8 cellular contexts compared by ENCODE assay signal in the genomic region with DNA sequence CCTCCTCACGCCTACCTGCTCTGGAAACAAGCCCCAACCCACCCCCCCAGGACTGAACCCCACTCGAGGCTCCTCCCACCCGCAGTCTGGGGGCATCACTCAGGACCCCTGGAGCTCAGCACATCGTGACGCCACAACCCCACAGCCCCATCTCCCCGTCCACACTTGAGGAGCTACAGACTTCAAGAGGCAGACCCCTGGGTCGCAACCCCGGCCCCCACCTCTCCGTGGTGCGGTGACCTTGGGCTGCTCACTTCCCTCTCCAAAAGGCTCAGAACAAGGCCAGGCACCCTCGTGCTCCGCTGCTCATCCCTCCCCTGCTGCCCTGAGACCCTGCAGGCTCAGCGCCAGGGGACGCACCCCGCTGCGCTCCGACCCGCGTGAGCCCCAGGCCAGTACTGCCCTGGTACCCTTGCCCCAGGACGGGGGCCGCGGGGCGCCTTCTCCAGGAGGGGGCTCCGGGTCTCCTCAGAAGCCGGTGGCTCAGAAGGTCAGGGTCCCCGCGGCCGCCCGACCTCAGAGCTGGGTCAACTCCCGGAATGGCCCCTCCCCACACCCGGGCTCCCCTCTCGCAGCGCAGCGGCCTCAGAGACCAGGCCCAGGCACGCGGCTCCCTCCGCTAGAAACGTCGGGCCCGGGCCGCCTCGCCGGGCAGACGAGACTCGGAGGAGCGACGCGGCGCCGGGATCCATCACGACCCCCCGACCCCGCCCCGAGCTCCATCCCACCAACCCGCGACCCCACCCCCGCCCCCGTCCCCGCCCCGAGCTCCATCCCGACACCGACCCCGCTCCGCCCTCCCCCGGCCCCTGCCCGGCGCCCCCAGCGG. TPM values are rescaled to one million over a fixed set of nuclear protein-coding genes. Genes with fewer than 3 reads are reported as not detected.
DNase-seq lines count a peak whose midpoint lies in the region; ATAC-seq and TF ChIP-seq lines count a peak whose summit lies in the region.

No MANE protein-coding gene starts in this region.

- ATAC-seq in GM21528 (IDR thresholded peaks at IDR 0.05; ENCODE audit: low FRiP score, unreplicated experiment) (peak; percentile 37), IMR-90 (ENCODE audit: low read depth) (peak; percentile 64)
- peak; percentile 49 for ATAC-seq in activated CD8-positive, alpha-beta T cell treated with anti-CD3 and anti-CD28 coated beads, Interleukin-2, amount 10 ng/mL, durations not matched to agents 7 days and 5 days

- no peaks in the 10 kb centered on the region for H3K9me3 ChIP-seq in IMR-90 (ENCODE audit: control insufficient read depth, insufficient read depth, low read length)
- no peaks in the 10 kb centered on the region for H3K9me3 ChIP-seq in cardiac muscle cell (ENCODE audit: low read depth)
- H3K9me3 ChIP-seq in prostate gland = no peaks in the 10 kb centered on the region

- peak overlapping the region; percentile 88 for H2BK5ac ChIP-seq in IMR-90 (ENCODE audit: low read depth, low read length, poor library complexity, severe bottlenecking)

- H3K27ac ChIP-seq in IMR-90 (ENCODE audit: insufficient read depth, low read length) = peak overlapping the region; percentile 96
- H3K27ac ChIP-seq in cardiac muscle cell = peak overlapping the region; percentile 99
- H3K27ac ChIP-seq in prostate gland = peak overlapping the region; percentile 76 to 80

- H3K4me2 ChIP-seq in IMR-90 (ENCODE audit: low read depth, low read length) = peak overlapping the region; percentile 93

- peak overlapping the region; percentile 91 for H3K4ac ChIP-seq in IMR-90 (ENCODE audit: low read depth, low read length)

- H3K36me3 ChIP-seq in IMR-90 (ENCODE audit: control insufficient read depth, insufficient read depth, low read length) (peaks cover 32% of the 10 kb centered on the region), cardiac muscle cell (peaks cover 5% of the 10 kb centered on the region), prostate gland (no peaks in the 10 kb centered on the region)

- no peak overlapping the region for H2BK120ac ChIP-seq in IMR-90 (ENCODE audit: low read depth, low read length)

- H3K4me1 ChIP-seq in IMR-90 (ENCODE audit: control insufficient read depth, insufficient read depth, low read length) (peaks cover 13% of the 10 kb centered on the region), cardiac muscle cell (ENCODE audit: low read depth) (peaks cover 8% of the 10 kb centered on the region), prostate gland (replicated peaks) (peaks cover 10% of the 10 kb centered on the region)

- H2AFZ ChIP-seq in IMR-90 (replicated peaks; ENCODE audit: low read length, poor library complexity) = peak overlapping the region; percentile 90

- intact Hi-C loops in IMR-90 (cut with micrococcal nuclease) = no loop called here
- intact Hi-C loops in prostate gland (cut with DNase I) = no loop called here

- peak; percentile 78 for DNase-seq in DMS53 (lab: John Stamatoyannopoulos, UW)
- DNase-seq in DMS53 treated with DMSO at 0.1 percent for 48 hours (lab: John Stamatoyannopoulos, UW; ENCODE audit: unreplicated experiment) = no peak
- DNase-seq in IMR-90 = no peak
- no peak for DNase-seq in activated CD8-positive, alpha-beta T cell treated with anti-CD3 and anti-CD28 coated beads, Interleukin-2, amount 10 ng/mL, durations not matched to agents 7 days and 5 days
- DNase-seq in cardiac muscle cell (ENCODE audit: low read depth in 1 of 2, low spot score in 1 of 2) = peak; percentile 39 to 90
- DNase-seq in prostate gland (ENCODE audit: low spot score) = no peak
- no peak for DNase-seq in NCI-H524 (lab: John Stamatoyannopoulos, UW)

- peaks cover 33% of the 10 kb centered on the region for H3K4me1 Mint-ChIP-seq in activated CD8-positive, alpha-beta T cell treated with anti-CD3 and anti-CD28 coated beads, Interleukin-2, amount 10 ng/mL, durations not matched to agents 7 days and 5 days (ENCODE audit: low read depth)

- peak overlapping the region; percentile 93 for H3K23ac ChIP-seq in IMR-90 (ENCODE audit: low read depth, low read length)

- no peak for TF ChIP-seq CTCF in IMR-90 (conservative IDR thresholded peaks at IDR 0.05; ENCODE audit: low read depth, low read length)
- TF ChIP-seq CTCF in cardiac muscle cell (IDR thresholded peaks at IDR 0.05; ENCODE audit: low read depth, low read length) = no peak
- TF ChIP-seq CTCF in prostate gland (IDR thresholded peaks at IDR 0.05) = peak in 1 of 4 experiments; percentile 7

- no peak overlapping the region; the same call in 1 of the 2 replicates for H3K18ac ChIP-seq in IMR-90 (ENCODE audit: low read depth, low read length)

- H3K9me1 ChIP-seq in IMR-90 (ENCODE audit: insufficient read depth, low read length) = peaks cover 11% of the 10 kb centered on the region; the same call in 1 of the 2 replicates

- CTCF ChIA-PET in IMR-90 (lab: Yijun Ruan, JAX) = no interaction called here
- CTCF ChIA-PET in activated CD8-positive, alpha-beta T cell treated with anti-CD3 and anti-CD28 coated beads, Interleukin-2, amount 10 ng/mL, durations not matched to agents 7 days and 5 days (lab: Charles Lee) = interaction anchor here (0.7 kb wide), 1 partner anchor 11 kb away, joined by 3 read pairs; no protein-coding TSS in a partner anchor

- in situ Hi-C loops in IMR-90 (cut with MboI; ENCODE audit: low sequenced_read_pairs) = no loop called here

- H3K27ac Mint-ChIP-seq in activated CD8-positive, alpha-beta T cell treated with anti-CD3 and anti-CD28 coated beads, Interleukin-2, amount 10 ng/mL, durations not matched to agents 7 days and 5 days = peak overlapping the region; percentile 88

- BruUV-seq in IMR-90 (replicated peaks; lab: Mats Ljungman, UMichigan) = no TSS peak

- H2BK15ac ChIP-seq in IMR-90 (ENCODE audit: low read depth, low read length) = no peak overlapping the region; the same call in 2 of the 3 replicates

- H3K4me3 ChIP-seq in IMR-90 (ENCODE audit: insufficient read depth, low read depth, low read length) (peak overlapping the region; percentile 99), cardiac muscle cell (peak overlapping the region; percentile 97), prostate gland (peak overlapping the region; percentile 92 to 96)

- WGBS in IMR-90 (ENCODE audit: extremely low coverage in 2 of 2, insufficient read length in 1 of 2), 2 experiments = 7% methylated on average over 5 of the region's 68 CpGs; no CpG with 5 or more reads in 1 of the 2 experiments
- WGBS in prostate gland = under 1% methylated on average over 42 of the region's 68 CpGs

- peak overlapping the region; percentile 81 for H3K4me3 Mint-ChIP-seq in activated CD8-positive, alpha-beta T cell treated with anti-CD3 and anti-CD28 coated beads, Interleukin-2, amount 10 ng/mL, durations not matched to agents 7 days and 5 days

- H2AK9ac ChIP-seq in IMR-90 (replicated peaks; ENCODE audit: low read depth, low read length, poor library complexity) = peak overlapping the region; percentile 100

- peak overlapping the region; percentile 56 to 91; a peak in 3 of 4 replicates for H4K8ac ChIP-seq in IMR-90 (ENCODE audit: low read depth in 2 of 2, low read length in 2 of 2)

- dilution Hi-C loops in IMR-90 (cut with HindIII; ENCODE audit: low sequenced_read_pairs, unreplicated experiment) = no loop called here

- no peaks in the 10 kb centered on the region for H3K27me3 Mint-ChIP-seq in activated CD8-positive, alpha-beta T cell treated with anti-CD3 and anti-CD28 coated beads, Interleukin-2, amount 10 ng/mL, durations not matched to agents 7 days and 5 days (ENCODE audit: low read depth)

- H3K36me3 Mint-ChIP-seq in activated CD8-positive, alpha-beta T cell treated with anti-CD3 and anti-CD28 coated beads, Interleukin-2, amount 10 ng/mL, durations not matched to agents 7 days and 5 days (ENCODE audit: low read depth) = peaks cover 13% of the 10 kb centered on the region

- H3K27me3 ChIP-seq in IMR-90 (ENCODE audit: control insufficient read depth, insufficient read depth, low read length) (no peaks in the 10 kb centered on the region), cardiac muscle cell (no peaks in the 10 kb centered on the region), prostate gland (replicated peaks; ENCODE audit: insufficient read depth) (no peaks in the 10 kb centered on the region)

- peak overlapping the region; percentile 99 for H2AK5ac ChIP-seq in IMR-90 (ENCODE audit: low read depth, low read length)

- peak overlapping the region; percentile 41 for H3K56ac ChIP-seq in IMR-90 (ENCODE audit: extremely low read depth, insufficient read depth, low read length)

- no peaks in the 10 kb centered on the region for H3K9me3 Mint-ChIP-seq in activated CD8-positive, alpha-beta T cell treated with anti-CD3 and anti-CD28 coated beads, Interleukin-2, amount 10 ng/mL, durations not matched to agents 7 days and 5 days (ENCODE audit: insufficient read depth)

- peaks cover 13 to 71% of the 10 kb centered on the region in 2 experiments for H3K79me1 ChIP-seq in IMR-90 (ENCODE audit: low read depth in 1 of 2, low read length in 2 of 2)

- peak overlapping the region; percentile 30; the same call in 1 of the 2 replicates for H4K5ac ChIP-seq in IMR-90 (ENCODE audit: low read depth, low read length)

- TF ChIP-seq RAD21 in IMR-90 (IDR thresholded peaks at IDR 0.05; ENCODE audit: low read length) = no peak

- TF ChIP-seq POLR2A in IMR-90 (IDR thresholded peaks at IDR 0.05; ENCODE audit: low read depth, low read length) (no peak), prostate gland (IDR thresholded peaks at IDR 0.05) (no peak)

- no peak overlapping the region for H2BK20ac ChIP-seq in IMR-90 (ENCODE audit: low read depth, low read length)

- peak overlapping the region; percentile 77 for H3K14ac ChIP-seq in IMR-90 (replicated peaks; ENCODE audit: low read depth, low read length)

- peak overlapping the region; percentile 99 for H3K9ac ChIP-seq in IMR-90 (ENCODE audit: low read depth, low read length)

- H4K91ac ChIP-seq in IMR-90 (ENCODE audit: insufficient read depth, low read depth, low read length) = peak overlapping the region; percentile 91

- POLR2A ChIA-PET in IMR-90 (lab: Charles Lee; ENCODE audit: unreplicated experiment) = interaction anchor here (0.6 kb wide), 1 partner anchor 27 kb away, joined by 4 read pairs; no protein-coding TSS in a partner anchor
- POLR2A ChIA-PET in activated CD8-positive, alpha-beta T cell treated with anti-CD3 and anti-CD28 coated beads, Interleukin-2, amount 10 ng/mL, durations not matched to agents 7 days and 5 days (lab: Charles Lee) = interaction anchor here (0.6 to 1.4 kb wide), 3 partner anchors 28 to 191 kb away, joined by 3 read pairs; no protein-coding TSS in a partner anchor

- H4K20me1 ChIP-seq in IMR-90 (ENCODE audit: insufficient read depth, low read length) = peaks cover 51% of the 10 kb centered on the region

RNA-seq across cellular contexts. Expression of a gene that starts 0.6 kb away (rescaled TPM):
- total RNA-seq in IMR-90 (2012; rRNA removed) (3.0 and 4.2 TPM in 2 replicates), cardiac muscle cell (62.2 and 64.1 TPM in 2 replicates), prostate gland (10 to 100 TPM; 29.9 to 72.3 TPM)
- polyA plus RNA-seq in IMR-90 (2012; rRNA removed) (48.1 and 52.5 TPM in 2 replicates), cardiac muscle cell (27.9 and 60.4 TPM in 2 replicates)
- polyA plus RNA-seq in IMR-90 (2012; cell fraction: cytosol; rRNA removed) = 61.4 and 99.9 TPM in 2 replicates
- polyA plus RNA-seq in IMR-90 (2012; cell fraction: nucleus; rRNA removed; ENCODE audit: low replicate concordance) = 288 and 910 TPM in 2 replicates
- total RNA-seq in activated CD8-positive, alpha-beta T cell treated with anti-CD3 and anti-CD28 coated beads, Interleukin-2, amount 10 ng/mL, durations not matched to agents 7 days and 5 days = 10 to 100 TPM; 52.1 to 63.2 TPM

RNA-seq across cellular contexts. Expression of a gene that starts 13.2 kb away (rescaled TPM):
- total RNA-seq in IMR-90 (2012; rRNA removed) (0.83 and 0.90 TPM in 2 replicates), cardiac muscle cell (1.6 and 7.6 TPM in 2 replicates), prostate gland (1 to 10 TPM in 1 of 2 donors, under 1 TPM in 1; 0.18 to 1.6 TPM)
- polyA plus RNA-seq in IMR-90 (2012; rRNA removed) (4.0 and 5.0 TPM in 2 replicates), cardiac muscle cell (1.7 and 8.2 TPM in 2 replicates)
- polyA plus RNA-seq in IMR-90 (2012; cell fraction: cytosol; rRNA removed) = 3.3 and 5.1 TPM in 2 replicates
- polyA plus RNA-seq in IMR-90 (2012; cell fraction: nucleus; rRNA removed; ENCODE audit: low replicate concordance) = 1.7 and 3.7 TPM in 2 replicates
- total RNA-seq in activated CD8-positive, alpha-beta T cell treated with anti-CD3 and anti-CD28 coated beads, Interleukin-2, amount 10 ng/mL, durations not matched to agents 7 days and 5 days = 1 to 10 TPM in 1 of 2 experiments, under 1 TPM in 1; 0.61 to 1.9 TPM

RNA-seq across cellular contexts. Expression of a gene that starts 21.4 kb away (rescaled TPM):
- total RNA-seq in IMR-90 (2012; rRNA removed) (7.2 and 8.2 TPM in 2 replicates), cardiac muscle cell (17.6 and 34.7 TPM in 2 replicates), prostate gland (10 to 100 TPM; 21.2 to 43.2 TPM)
- polyA plus RNA-seq in IMR-90 (2012; rRNA removed) (41.3 and 48.8 TPM in 2 replicates), cardiac muscle cell (18.9 and 21.2 TPM in 2 replicates)
- polyA plus RNA-seq in IMR-90 (2012; cell fraction: cytosol; rRNA removed) = 33.9 and 46.7 TPM in 2 replicates
- 73.0 and 204 TPM in 2 replicates for polyA plus RNA-seq in IMR-90 (2012; cell fraction: nucleus; rRNA removed; ENCODE audit: low replicate concordance)
- 10 to 100 TPM; 51.2 to 56.4 TPM for total RNA-seq in activated CD8-positive, alpha-beta T cell treated with anti-CD3 and anti-CD28 coated beads, Interleukin-2, amount 10 ng/mL, durations not matched to agents 7 days and 5 days

RNA-seq across cellular contexts. Expression of a gene that starts 28.4 kb away (rescaled TPM):
- 0.56 and 1.3 TPM in 2 replicates for total RNA-seq in IMR-90 (2012; rRNA removed)
- polyA plus RNA-seq in IMR-90 (2012; rRNA removed) = 16.4 and 20.3 TPM in 2 replicates
- 8.2 and 12.3 TPM in 2 replicates for polyA plus RNA-seq in IMR-90 (2012; cell fraction: cytosol; rRNA removed)
- 104 and 312 TPM in 2 replicates for polyA plus RNA-seq in IMR-90 (2012; cell fraction: nucleus; rRNA removed; ENCODE audit: low replicate concordance)
- total RNA-seq in activated CD8-positive, alpha-beta T cell treated with anti-CD3 and anti-CD28 coated beads, Interleukin-2, amount 10 ng/mL, durations not matched to agents 7 days and 5 days = 10 to 100 TPM; 59.3 to 60.5 TPM
- total RNA-seq in cardiac muscle cell = 24.0 and 36.8 TPM in 2 replicates
- polyA plus RNA-seq in cardiac muscle cell = 33.4 and 40.2 TPM in 2 replicates
- 10 to 100 TPM; 15.3 to 60.5 TPM for total RNA-seq in prostate gland

RNA-seq across cellular contexts. Expression of a gene that starts 29.4 kb away (rescaled TPM):
- total RNA-seq in IMR-90 (2012; rRNA removed) (147 and 156 TPM in 2 replicates), cardiac muscle cell (144 and 158 TPM in 2 replicates), prostate gland (100 to 1,000 TPM; 124 to 285 TPM)
- polyA plus RNA-seq in IMR-90 (2012; rRNA removed) (210 and 228 TPM in 2 replicates), cardiac muscle cell (163 and 174 TPM in 2 replicates)
- polyA plus RNA-seq in IMR-90 (2012; cell fraction: cytosol; rRNA removed) = 201 and 282 TPM in 2 replicates
- polyA plus RNA-seq in IMR-90 (2012; cell fraction: nucleus; rRNA removed; ENCODE audit: low replicate concordance) = 134 and 144 TPM in 2 replicates
- total RNA-seq in activated CD8-positive, alpha-beta T cell treated with anti-CD3 and anti-CD28 coated beads, Interleukin-2, amount 10 ng/mL, durations not matched to agents 7 days and 5 days = 100 to 1,000 TPM; 278 to 289 TPM

Comparison
In these comparisons a context has a peak if more than half of its experiments do, and no peak if none do; other contexts are left out.
1. DNase-seq: peak in DMS53 (single experiment) and cardiac muscle cell (2 of 2); none in DMS53 treated with DMSO at 0.1 percent for 48 hours (single experiment), IMR-90 (single experiment), activated CD8-positive, alpha-beta T cell treated with anti-CD3 and anti-CD28 coated beads, Interleukin-2, amount 10 ng/mL, durations not matched to agents 7 days and 5 days (single experiment), prostate gland (single experiment) and NCI-H524 (0 of 2).
2. Peak in every context shown above with its lines, with median percentiles within 50 percentile points of each other: ATAC-seq, H3K27ac ChIP-seq and H3K4me3 ChIP-seq.